In the genomic region with DNA sequence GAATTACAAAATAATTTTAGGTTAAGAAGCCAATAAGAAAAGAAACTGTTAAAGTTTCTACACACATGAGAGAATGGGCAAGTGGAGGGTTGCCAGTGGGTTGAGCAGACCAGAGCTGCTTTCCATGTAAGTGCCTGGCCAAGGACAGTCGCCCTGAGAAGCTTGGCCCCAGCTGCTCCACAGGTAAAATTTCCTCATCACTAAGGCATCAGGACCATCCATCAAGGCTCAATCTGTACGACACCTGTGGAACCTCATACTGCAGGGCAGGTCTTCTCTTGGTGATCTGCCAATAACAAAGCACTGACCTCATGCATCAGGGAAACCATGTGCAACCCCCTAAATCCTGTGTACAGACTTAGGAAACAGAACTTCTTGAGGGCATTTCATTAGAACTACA, we compare ENCODE assay signal across 17 cellular contexts.
DNase-seq lines count a peak whose midpoint lies in the region; ATAC-seq and TF ChIP-seq lines count a peak whose summit lies in the region.
"Had no signal": no experiment of that assay in that cellular context is flagged by ENCODE, and none has a peak within 500 bp of the region (broad histone marks: within the 10 kb centered on the region; RNA-seq: fewer than 3 reads in every experiment).

No MANE protein-coding gene starts in this region.

- ATAC-seq in left lobe of liver (peak; percentile 56), HG03439 (IDR thresholded peaks at IDR 0.05; ENCODE audit: unreplicated experiment) (no peak)
- ATAC-seq: GM23338 had no signal

- TF ChIP-seq CTCF in VCaP (conservative IDR thresholded peaks at IDR 0.05), result no peak

- peaks cover 26% of the 10 kb centered on the region for H3K36me3 Mint-ChIP-seq in activated naive CD8-positive, alpha-beta T cell
- peaks cover 37% of the 10 kb centered on the region for H3K36me3 Mint-ChIP-seq in activated naive CD8-positive, alpha-beta T cell treated with anti-CD3 and anti-CD28 coated beads for 36 hours

- no peaks in the 10 kb centered on the region for H3K27me3 Mint-ChIP-seq in activated naive CD8-positive, alpha-beta T cell
- no peaks in the 10 kb centered on the region for H3K27me3 Mint-ChIP-seq in activated naive CD8-positive, alpha-beta T cell treated with anti-CD3 and anti-CD28 coated beads for 36 hours

- H3K27ac ChIP-seq in VCaP, result peak overlapping the region; percentile 64
- H3K27ac ChIP-seq: BLaER1 had no signal

- peak; percentile 23 for DNase-seq in NCI-H2171 treated with DMSO at 0.1 percent for 48 hours (lab: John Stamatoyannopoulos, UW)
- no peak for DNase-seq in NCI-H2171 (lab: John Stamatoyannopoulos, UW)
- DNase-seq in activated naive CD8-positive, alpha-beta T cell treated with anti-CD3 and anti-CD28 coated beads for 36 hours, result no peak
- no peak for DNase-seq in left lobe of liver (ENCODE audit: low spot score)
- no peak for DNase-seq in stimulated activated CD4-positive, alpha-beta T cell treated with anti-CD3 and anti-CD28 coated beads, Interleukin-4, amount 100 ng/mL, for 1 hour
- DNase-seq: 8988T, AML-193, Calu3, DMS 273 treated with DMSO at 0.1 percent for 48 hours, DMS79 treated with DMSO at 0.1 percent for 48 hours, GDM1, H7 had no signal

- H3K4me3 Mint-ChIP-seq in activated naive CD8-positive, alpha-beta T cell, result no peak overlapping the region
- no peak overlapping the region for H3K4me3 Mint-ChIP-seq in activated naive CD8-positive, alpha-beta T cell treated with anti-CD3 and anti-CD28 coated beads for 36 hours
- H3K4me3 Mint-ChIP-seq: GM23338 had no signal

- H3K4me1 Mint-ChIP-seq in activated naive CD8-positive, alpha-beta T cell (ENCODE audit: low read depth), result peaks cover 28% of the 10 kb centered on the region
- peaks cover 30% of the 10 kb centered on the region for H3K4me1 Mint-ChIP-seq in activated naive CD8-positive, alpha-beta T cell treated with anti-CD3 and anti-CD28 coated beads for 36 hours

- peak overlapping the region; percentile 16 for H3K27ac Mint-ChIP-seq in activated naive CD8-positive, alpha-beta T cell
- no peak overlapping the region for H3K27ac Mint-ChIP-seq in activated naive CD8-positive, alpha-beta T cell treated with anti-CD3 and anti-CD28 coated beads for 36 hours
- H3K27ac Mint-ChIP-seq: GM23338 had no signal

- no peaks in the 10 kb centered on the region for H3K9me3 Mint-ChIP-seq in activated naive CD8-positive, alpha-beta T cell (ENCODE audit: low read depth)
- no peaks in the 10 kb centered on the region for H3K9me3 Mint-ChIP-seq in activated naive CD8-positive, alpha-beta T cell treated with anti-CD3 and anti-CD28 coated beads for 36 hours
- H3K9me3 Mint-ChIP-seq: GM23338 had no signal
